ENCODE assay signal across 9 cellular contexts in the genomic region with DNA sequence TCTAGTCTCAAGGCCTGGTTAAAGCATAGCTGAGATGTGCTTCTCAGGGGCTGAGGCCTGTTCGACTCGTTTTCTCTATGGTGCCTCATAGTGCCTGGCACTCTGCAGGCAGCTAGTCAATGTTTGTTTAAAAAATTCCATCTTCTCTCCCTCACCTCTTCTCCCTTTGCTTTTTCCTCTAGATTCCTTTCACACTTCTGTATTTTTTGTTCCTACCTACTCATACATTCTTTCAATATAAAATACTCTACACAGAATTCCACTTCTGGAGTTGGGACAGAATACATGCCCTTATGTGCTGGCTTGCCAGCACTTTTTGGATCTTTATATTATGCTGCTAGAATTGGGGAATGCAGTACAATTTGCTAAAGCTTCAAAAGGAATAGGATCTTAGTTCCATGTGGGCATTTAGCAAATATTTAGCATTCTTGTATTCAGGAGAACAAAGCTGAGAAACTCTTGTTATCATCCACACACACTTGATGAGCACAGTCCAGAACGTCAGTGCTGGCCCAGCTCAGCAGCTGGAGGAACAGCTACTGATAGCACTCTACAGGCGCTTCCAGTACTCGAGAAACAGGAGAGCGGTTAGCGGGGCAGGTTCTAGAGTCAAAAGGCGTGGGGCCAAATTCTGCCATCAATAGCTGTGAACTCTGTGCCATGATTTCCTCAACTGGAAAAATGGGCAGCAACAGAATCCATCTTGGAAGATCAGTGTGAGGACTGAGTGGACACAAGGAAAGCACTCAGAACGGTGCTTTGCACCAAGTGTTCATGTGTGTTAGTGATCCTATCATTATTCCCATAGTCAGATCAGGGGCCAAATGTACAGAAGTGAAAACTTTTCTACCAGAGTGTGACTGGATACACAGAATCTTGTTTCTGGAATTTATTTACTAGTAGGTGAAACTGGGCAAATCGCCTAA. TPM values are rescaled to one million over a fixed set of nuclear protein-coding genes. Genes with fewer than 3 reads are reported as not detected.
DNase-seq lines count a peak whose midpoint lies in the region; TF ChIP-seq lines count a peak whose summit lies in the region.
"Had no signal": no experiment of that assay in that cellular context is flagged by ENCODE, and none has a peak within 500 bp of the region (broad histone marks: within the 10 kb centered on the region; RNA-seq: fewer than 3 reads in every experiment).

No MANE protein-coding gene starts in this region.

- no peaks in the 10 kb centered on the region for H3K27me3 ChIP-seq in adrenal gland

- H3K9me3 ChIP-seq in adrenal gland (replicated peaks in 1 of 3) = no peaks in the 10 kb centered on the region

- DNase-seq in DMS 273 (lab: John Stamatoyannopoulos, UW; ENCODE audit: unreplicated experiment) (peak; percentile 26), DMS 273 treated with DMSO at 0.1 percent for 48 hours (lab: John Stamatoyannopoulos, UW) (no peak), adrenal gland (peak in 3 of 7 donors; percentile 48 to 51 (median 48)), inferior parietal cortex (ENCODE audit: extremely low spot score) (peak; percentile 39), superior temporal gyrus (ENCODE audit: extremely low spot score) (peak; percentile 56), HCEC 1CT (no peak)
- no peak for DNase-seq in activated effector memory CD4-positive, alpha-beta T cell treated with anti-CD3 and anti-CD28 coated beads, Interleukin-2, amount 50 U/mL, for 16 hours
- no peak for DNase-seq in stimulated activated CD8-positive, alpha-beta memory T cell treated with anti-CD3 and anti-CD28 coated beads, Interleukin-4, amount 100 ng/mL, for 48 hours
- DNase-seq: NCI-H2081 had no signal

- intact Hi-C loops in adrenal gland (cut with DNase I) = no loop called here

- H3K27ac ChIP-seq in adrenal gland = peak overlapping the region in 3 of 5 donors; percentile 49 to 99 (median 79)

- no peak overlapping the region for H3K4me3 ChIP-seq in adrenal gland

- TF ChIP-seq CTCF in adrenal gland (IDR thresholded peaks at IDR 0.05) = no peak

- H3K4me1 ChIP-seq in adrenal gland (replicated peaks in 1 of 2) = peaks cover 18 to 48% of the 10 kb centered on the region in 2 donors

- H3K36me3 ChIP-seq in adrenal gland (replicated peaks in 1 of 2) = peaks cover 0 to under 1% of the 10 kb centered on the region in 2 donors

- no peak for TF ChIP-seq POLR2A in adrenal gland (IDR thresholded peaks at IDR 0.05)

- WGBS in adrenal gland, 4 donors = 63 to 74% (median 67%) methylated on average over 10 of the region's 10 CpGs

RNA-seq across cellular contexts. Expression of gene JOSD1, which starts 3.4 kb away (rescaled TPM):
- 10 to 100 TPM; 35.5 to 93.4 (median 47.3) TPM for total RNA-seq in adrenal gland
- 10 to 100 TPM; 14.3 to 27.2 (median 18.1) TPM for polyA plus RNA-seq in adrenal gland

RNA-seq across cellular contexts. Expression of gene GTPBP1, which starts 8.4 kb away (rescaled TPM):
- 10 to 100 TPM; 31.8 to 56.9 (median 42.9) TPM for total RNA-seq in adrenal gland
- polyA plus RNA-seq in adrenal gland = 10 to 100 TPM; 14.0 to 33.7 (median 31.9) TPM

RNA-seq across cellular contexts. Expression of gene TOMM22, which starts 15.6 kb away (rescaled TPM):
- total RNA-seq in adrenal gland = 10 to 100 TPM; 20.8 to 82.2 (median 55.3) TPM
- 10 to 100 TPM; 16.9 to 86.3 (median 18.3) TPM for polyA plus RNA-seq in adrenal gland

RNA-seq across cellular contexts. Expression of gene CBY1, which starts 40.9 kb away (rescaled TPM):
- 10 to 100 TPM; 23.8 to 60.9 (median 44.5) TPM for total RNA-seq in adrenal gland
- 10 to 100 TPM; 61.9 to 96.0 (median 71.2) TPM for polyA plus RNA-seq in adrenal gland

RNA-seq across cellular contexts. Expression of gene FAM227A, which starts 41.1 kb away (rescaled TPM):
- total RNA-seq in adrenal gland = 1 to 10 TPM in 2 of 8 donors, under 1 TPM in 6; 0.43 to 2.1 (median 0.77) TPM
- 1 to 10 TPM in 2 of 3 donors, under 1 TPM in 1; 0.55 to 7.3 (median 1.2) TPM for polyA plus RNA-seq in adrenal gland

Comparison
In these comparisons a context has a peak if more than half of its experiments do, and no peak if none do; other contexts are left out.
1. DNase-seq: peak in DMS 273 (single experiment), inferior parietal cortex (single experiment) and superior temporal gyrus (single experiment); none in DMS 273 treated with DMSO at 0.1 percent for 48 hours (single experiment), HCEC 1CT (single experiment), activated effector memory CD4-positive, alpha-beta T cell treated with anti-CD3 and anti-CD28 coated beads, Interleukin-2, amount 50 U/mL, for 16 hours (single experiment) and stimulated activated CD8-positive, alpha-beta memory T cell treated with anti-CD3 and anti-CD28 coated beads, Interleukin-4, amount 100 ng/mL, for 48 hours (single experiment).